ENCODE assay signal across 1 cellular context in the genomic region with DNA sequence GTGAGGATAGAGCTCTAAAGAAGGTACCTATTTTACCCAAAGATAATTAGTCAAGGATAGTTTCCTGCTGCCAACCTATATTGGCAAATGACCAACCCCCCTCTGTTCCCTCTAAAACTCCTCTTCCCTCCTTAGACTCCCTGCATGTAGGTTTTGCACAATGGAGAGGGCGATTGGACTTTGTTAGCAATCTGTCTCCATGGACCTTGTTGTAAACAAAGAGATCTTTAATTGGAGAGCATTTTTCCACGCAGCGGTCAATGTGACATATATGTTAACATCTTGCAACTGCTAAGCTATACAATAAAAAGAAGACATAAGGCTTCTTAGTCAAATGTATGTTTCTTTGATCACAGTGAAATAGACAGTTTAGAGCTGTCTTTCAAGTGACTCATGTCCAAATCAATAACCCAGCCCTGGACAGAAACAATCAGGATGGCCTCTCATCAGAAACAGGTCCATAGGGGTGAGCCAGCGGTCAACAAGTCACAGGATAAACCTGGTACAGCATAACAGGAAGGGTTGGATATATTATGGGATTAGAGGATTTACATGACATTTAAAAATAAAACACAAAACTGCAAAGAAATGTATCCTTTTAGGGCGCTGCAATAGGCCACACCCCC.
TF ChIP-seq lines count a peak whose summit lies in the region.

No MANE protein-coding gene starts in this region.

TF ChIP-seq in HepG2, 621 proteins besides CTCF, POLR2A, EP300 and RAD21 (continued from another document and continues in another):
- TF ChIP-seq ZNF687 (CRISPR knock-in tag; IDR thresholded peaks at IDR 0.05), result no peak
- TF ChIP-seq ZNF75D (CRISPR knock-in tag; IDR thresholded peaks at IDR 0.05; ENCODE audit: borderline replicate concordance), result no peak
- no peak for TF ChIP-seq HOXA3 (CRISPR knock-in tag; IDR thresholded peaks at IDR 0.05)
- no peak for TF ChIP-seq HCFC1 (IDR thresholded peaks at IDR 0.05; ENCODE audit: low read depth, low read length)
- 0 out of 2 replicates have a peak, but pooled peaks have one; percentile 27 for TF ChIP-seq NCOA2 (CRISPR knock-in tag; IDR thresholded peaks at IDR 0.05)
- no peak for TF ChIP-seq ZMYM2 (CRISPR knock-in tag; IDR thresholded peaks at IDR 0.05)
- TF ChIP-seq JUN (CRISPR knock-in tag; IDR thresholded peaks at IDR 0.05), result 0 out of 2 replicates have a peak, but pooled peaks have one; percentile 29
- 0 out of 2 replicates have a peak, but pooled peaks have one; percentile 20 for TF ChIP-seq HDAC1 (CRISPR knock-in tag; IDR thresholded peaks at IDR 0.05)
- no peak for TF ChIP-seq RFXAP (CRISPR knock-in tag; IDR thresholded peaks at IDR 0.05; ENCODE audit: borderline replicate concordance)
- no peak for TF ChIP-seq ZNF460 (CRISPR knock-in tag; IDR thresholded peaks at IDR 0.05; ENCODE audit: borderline replicate concordance)
- no peak for TF ChIP-seq ZBTB33 (CRISPR knock-in tag; IDR thresholded peaks at IDR 0.05)
- TF ChIP-seq, protein P1, sequence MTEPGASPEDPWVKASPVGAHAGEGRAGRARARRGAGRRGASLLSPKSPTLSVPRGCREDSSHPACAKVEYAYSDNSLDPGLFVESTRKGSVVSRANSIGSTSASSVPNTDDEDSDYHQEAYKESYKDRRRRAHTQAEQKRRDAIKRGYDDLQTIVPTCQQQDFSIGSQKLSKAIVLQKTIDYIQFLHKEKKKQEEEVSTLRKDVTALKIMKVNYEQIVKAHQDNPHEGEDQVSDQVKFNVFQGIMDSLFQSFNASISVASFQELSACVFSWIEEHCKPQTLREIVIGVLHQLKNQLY (CRISPR knock-in tag; IDR thresholded peaks at IDR 0.05), result 0 out of 2 replicates have a peak, but pooled peaks have one; percentile 17
- no peak for TF ChIP-seq MAFG (CRISPR knock-in tag; IDR thresholded peaks at IDR 0.05)
- TF ChIP-seq FOSL1 (CRISPR knock-in tag; IDR thresholded peaks at IDR 0.05; ENCODE audit: borderline replicate concordance), result peak; percentile 33; the same call in 1 of the 2 replicates
- TF ChIP-seq BCL6 (CRISPR knock-in tag; IDR thresholded peaks at IDR 0.05), result peak; percentile 32; the same call in 1 of the 2 replicates
- TF ChIP-seq HMG20A (CRISPR knock-in tag; IDR thresholded peaks at IDR 0.05; ENCODE audit: borderline replicate concordance), result peak; percentile 36; the same call in 1 of the 2 replicates
- no peak for TF ChIP-seq SIN3A (IDR thresholded peaks at IDR 0.05; ENCODE audit: borderline replicate concordance, low read depth, low read length)
- no peak for TF ChIP-seq SNAPC2 (CRISPR knock-in tag; IDR thresholded peaks at IDR 0.05)
- TF ChIP-seq ZFYVE20 (CRISPR knock-in tag; IDR thresholded peaks at IDR 0.05; ENCODE audit: borderline replicate concordance, low read depth), result no peak
- 0 out of 2 replicates have a peak, but pooled peaks have one; percentile 12 for TF ChIP-seq HNF4A (CRISPR knock-in tag; IDR thresholded peaks at IDR 0.05)
- no peak for TF ChIP-seq ZNF274 (CRISPR knock-in tag; IDR thresholded peaks at IDR 0.05)
- no peak for TF ChIP-seq FOXP1 (IDR thresholded peaks at IDR 0.05)
- peak; percentile 57; the same call in 1 of the 2 replicates for TF ChIP-seq FOXP1 (CRISPR knock-in tag; IDR thresholded peaks at IDR 0.05)
- peak; percentile 93 for TF ChIP-seq FOSL2 (CRISPR knock-in tag; IDR thresholded peaks at IDR 0.05)
- TF ChIP-seq HIVEP1 (CRISPR knock-in tag; IDR thresholded peaks at IDR 0.05), result no peak
- no peak for TF ChIP-seq ZFP90 (CRISPR knock-in tag; IDR thresholded peaks at IDR 0.05; ENCODE audit: borderline replicate concordance)
- TF ChIP-seq GRHL1 (CRISPR knock-in tag; conservative IDR thresholded peaks at IDR 0.05), result no peak
- no peak for TF ChIP-seq ZNF343 (CRISPR knock-in tag; IDR thresholded peaks at IDR 0.05)
- 0 out of 2 replicates have a peak, but pooled peaks have one; percentile 29 for TF ChIP-seq THAP11 (CRISPR knock-in tag; IDR thresholded peaks at IDR 0.05)
- no peak for TF ChIP-seq ETV6 (CRISPR knock-in tag; conservative IDR thresholded peaks at IDR 0.05)
- TF ChIP-seq, protein P2, sequence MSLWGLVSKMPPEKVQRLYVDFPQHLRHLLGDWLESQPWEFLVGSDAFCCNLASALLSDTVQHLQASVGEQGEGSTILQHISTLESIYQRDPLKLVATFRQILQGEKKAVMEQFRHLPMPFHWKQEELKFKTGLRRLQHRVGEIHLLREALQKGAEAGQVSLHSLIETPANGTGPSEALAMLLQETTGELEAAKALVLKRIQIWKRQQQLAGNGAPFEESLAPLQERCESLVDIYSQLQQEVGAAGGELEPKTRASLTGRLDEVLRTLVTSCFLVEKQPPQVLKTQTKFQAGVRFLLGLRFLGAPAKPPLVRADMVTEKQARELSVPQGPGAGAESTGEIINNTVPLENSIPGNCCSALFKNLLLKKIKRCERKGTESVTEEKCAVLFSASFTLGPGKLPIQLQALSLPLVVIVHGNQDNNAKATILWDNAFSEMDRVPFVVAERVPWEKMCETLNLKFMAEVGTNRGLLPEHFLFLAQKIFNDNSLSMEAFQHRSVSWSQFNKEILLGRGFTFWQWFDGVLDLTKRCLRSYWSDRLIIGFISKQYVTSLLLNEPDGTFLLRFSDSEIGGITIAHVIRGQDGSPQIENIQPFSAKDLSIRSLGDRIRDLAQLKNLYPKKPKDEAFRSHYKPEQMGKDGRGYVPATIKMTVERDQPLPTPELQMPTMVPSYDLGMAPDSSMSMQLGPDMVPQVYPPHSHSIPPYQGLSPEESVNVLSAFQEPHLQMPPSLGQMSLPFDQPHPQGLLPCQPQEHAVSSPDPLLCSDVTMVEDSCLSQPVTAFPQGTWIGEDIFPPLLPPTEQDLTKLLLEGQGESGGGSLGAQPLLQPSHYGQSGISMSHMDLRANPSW (CRISPR knock-in tag; IDR thresholded peaks at IDR 0.05; ENCODE audit: borderline replicate concordance), result no peak
- TF ChIP-seq ZNF790 (CRISPR knock-in tag; IDR thresholded peaks at IDR 0.05; ENCODE audit: borderline replicate concordance), result no peak
- TF ChIP-seq, protein P3, sequence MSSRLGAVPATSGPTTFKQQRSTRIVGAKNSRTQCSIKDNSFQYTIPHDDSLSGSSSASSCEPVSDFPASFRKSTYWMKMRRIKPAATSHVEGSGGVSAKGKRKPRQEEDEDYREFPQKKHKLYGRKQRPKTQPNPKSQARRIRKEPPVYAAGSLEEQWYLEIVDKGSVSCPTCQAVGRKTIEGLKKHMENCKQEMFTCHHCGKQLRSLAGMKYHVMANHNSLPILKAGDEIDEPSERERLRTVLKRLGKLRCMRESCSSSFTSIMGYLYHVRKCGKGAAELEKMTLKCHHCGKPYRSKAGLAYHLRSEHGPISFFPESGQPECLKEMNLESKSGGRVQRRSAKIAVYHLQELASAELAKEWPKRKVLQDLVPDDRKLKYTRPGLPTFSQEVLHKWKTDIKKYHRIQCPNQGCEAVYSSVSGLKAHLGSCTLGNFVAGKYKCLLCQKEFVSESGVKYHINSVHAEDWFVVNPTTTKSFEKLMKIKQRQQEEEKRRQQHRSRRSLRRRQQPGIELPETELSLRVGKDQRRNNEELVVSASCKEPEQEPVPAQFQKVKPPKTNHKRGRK (CRISPR knock-in tag; IDR thresholded peaks at IDR 0.05), result no peak
- TF ChIP-seq TGIF2 (CRISPR knock-in tag; IDR thresholded peaks at IDR 0.05), result no peak
- TF ChIP-seq, protein P4, sequence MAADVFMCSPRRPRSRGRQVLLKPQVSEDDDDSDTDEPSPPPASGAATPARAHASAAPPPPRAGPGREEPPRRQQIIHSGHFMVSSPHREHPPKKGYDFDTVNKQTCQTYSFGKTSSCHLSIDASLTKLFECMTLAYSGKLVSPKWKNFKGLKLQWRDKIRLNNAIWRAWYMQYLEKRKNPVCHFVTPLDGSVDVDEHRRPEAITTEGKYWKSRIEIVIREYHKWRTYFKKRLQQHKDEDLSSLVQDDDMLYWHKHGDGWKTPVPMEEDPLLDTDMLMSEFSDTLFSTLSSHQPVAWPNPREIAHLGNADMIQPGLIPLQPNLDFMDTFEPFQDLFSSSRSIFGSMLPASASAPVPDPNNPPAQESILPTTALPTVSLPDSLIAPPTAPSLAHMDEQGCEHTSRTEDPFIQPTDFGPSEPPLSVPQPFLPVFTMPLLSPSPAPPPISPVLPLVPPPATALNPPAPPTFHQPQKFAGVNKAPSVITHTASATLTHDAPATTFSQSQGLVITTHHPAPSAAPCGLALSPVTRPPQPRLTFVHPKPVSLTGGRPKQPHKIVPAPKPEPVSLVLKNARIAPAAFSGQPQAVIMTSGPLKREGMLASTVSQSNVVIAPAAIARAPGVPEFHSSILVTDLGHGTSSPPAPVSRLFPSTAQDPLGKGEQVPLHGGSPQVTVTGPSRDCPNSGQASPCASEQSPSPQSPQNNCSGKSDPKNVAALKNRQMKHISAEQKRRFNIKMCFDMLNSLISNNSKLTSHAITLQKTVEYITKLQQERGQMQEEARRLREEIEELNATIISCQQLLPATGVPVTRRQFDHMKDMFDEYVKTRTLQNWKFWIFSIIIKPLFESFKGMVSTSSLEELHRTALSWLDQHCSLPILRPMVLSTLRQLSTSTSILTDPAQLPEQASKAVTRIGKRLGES (CRISPR knock-in tag; IDR thresholded peaks at IDR 0.05; ENCODE audit: borderline replicate concordance), result no peak
- TF ChIP-seq ASH2L (IDR thresholded peaks at IDR 0.05; ENCODE audit: insufficient read length, low read depth, low read length), result peak; percentile 47
- TF ChIP-seq ZNF281 (CRISPR knock-in tag; IDR thresholded peaks at IDR 0.05; ENCODE audit: borderline replicate concordance), result no peak
- no peak for TF ChIP-seq KAT7 (CRISPR knock-in tag; IDR thresholded peaks at IDR 0.05; ENCODE audit: borderline replicate concordance)
- TF ChIP-seq RXRB (CRISPR knock-in tag; IDR thresholded peaks at IDR 0.05; ENCODE audit: borderline replicate concordance), result 0 out of 2 replicates have a peak, but pooled peaks have one; percentile 44
- TF ChIP-seq TEAD3 (CRISPR knock-in tag; optimal IDR thresholded peaks at IDR 0.05; ENCODE audit: borderline replicate concordance), result no peak
